ENCODE assay signal across 25 cellular contexts in the genomic region with DNA sequence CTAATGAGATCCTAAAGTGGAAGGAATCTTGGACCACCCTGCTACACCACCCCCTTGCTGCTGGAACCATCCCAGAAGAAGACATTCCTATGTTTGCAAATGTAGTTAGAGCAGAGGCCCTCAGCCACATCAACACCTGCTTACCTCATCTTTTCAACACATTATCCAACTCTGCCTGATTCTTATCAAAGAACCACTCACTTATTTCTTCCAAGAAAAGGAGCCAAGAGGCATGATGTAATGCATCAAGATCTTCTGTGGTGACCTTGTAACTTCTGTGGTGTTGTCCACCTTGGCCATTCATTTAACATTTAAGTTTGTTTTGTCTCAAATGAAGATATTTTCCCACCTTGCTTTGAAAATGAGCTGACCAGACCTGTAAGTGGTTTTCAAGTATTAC.
"Had no signal": no experiment of that assay in that cellular context is flagged by ENCODE, and none has a peak within 500 bp of the region (broad histone marks: within the 10 kb centered on the region; RNA-seq: fewer than 3 reads in every experiment).

No MANE protein-coding gene starts in this region.

- H3K36me3 ChIP-seq: left ventricle myocardium inferior, ovary, right atrium auricular region, stomach, thyroid gland, transverse colon, upper lobe of left lung had no signal

- FAIRE-seq: urothelium cell line had no signal

- H3K4me3 ChIP-seq: left ventricle myocardium inferior, lung, mucosa of descending colon, ovary, right atrium auricular region, skin epidermis, stomach, testis, thyroid gland, transverse colon, upper lobe of left lung had no signal

- DNase-seq: hypothalamus; immature natural killer cell; islet precursor cell; left ventricle myocardium inferior; midbrain; mucosa of descending colon; naive thymus-derived CD4-positive, alpha-beta T cell; ovary; stimulated activated CD4-positive, alpha-beta T cell treated with anti-CD3 and anti-CD28 coated beads, Interleukin-12 subunit alpha, Interleukin-12 subunit beta, amount 100 ng/mL, for 4 hours; stimulated activated CD4-positive, alpha-beta T cell treated with anti-CD3 and anti-CD28 coated beads, Interleukin-15, amount 100 ng/mL, for 24 hours; stimulated activated CD4-positive, alpha-beta T cell treated with anti-CD3 and anti-CD28 coated beads, Interleukin-2, amount 100 ng/mL, for 24 hours; stimulated activated CD4-positive, alpha-beta T cell treated with anti-CD3 and anti-CD28 coated beads, Interleukin-4, amount 100 ng/mL, for 1 hour; stimulated activated naive B cell treated with anti-CD40 and anti-IgM and Interleukin-4, amounts not matched to agents 10 μg/mL and 1 μg/mL and 100 μg/mL, for 72 hours; stimulated activated naive CD8-positive, alpha-beta T cell treated with anti-CD3 and anti-CD28 coated beads, Interleukin-15, Interleukin-2, amounts not matched to agents 100 U/mL and 50 U/mL, for 24 hours; stomach; testis; thyroid gland; transverse colon; upper lobe of left lung had no signal

- H3K27ac ChIP-seq: left ventricle myocardium inferior, ovary, right atrium auricular region, skin epidermis, stomach, testis, thyroid gland, transverse colon, upper lobe of left lung had no signal

- H3K9me3 ChIP-seq: left ventricle myocardium inferior, mucosa of descending colon, ovary, right atrium auricular region, stomach, testis, thyroid gland, transverse colon, upper lobe of left lung had no signal

- ATAC-seq: mucosa of descending colon; naive thymus-derived CD4-positive, alpha-beta T cell; natural killer cell treated with Interleukin-12 subunit alpha and Interleukin-12 subunit beta and Interleukin-15 and Interleukin-18, amount 100 ng/mL, for 72 hours; sciatic nerve; stimulated activated naive B cell treated with anti-CD40 and anti-IgM and Interleukin-4, amounts not matched to agents 10 μg/mL and 1 μg/mL and 100 μg/mL, for 72 hours; stimulated activated naive CD8-positive, alpha-beta T cell treated with anti-CD3 and anti-CD28 coated beads, Interleukin-15, Interleukin-2, amounts not matched to agents 100 U/mL and 50 U/mL, for 24 hours had no signal

- H3K4me1 ChIP-seq: left ventricle myocardium inferior, right atrium auricular region, testis, thyroid gland, transverse colon, upper lobe of left lung had no signal

- H3K27me3 ChIP-seq: ovary, right atrium auricular region, stomach, testis, thyroid gland, transverse colon, upper lobe of left lung had no signal
